ENCODE assay signal across 8 cellular contexts in the genomic region with DNA sequence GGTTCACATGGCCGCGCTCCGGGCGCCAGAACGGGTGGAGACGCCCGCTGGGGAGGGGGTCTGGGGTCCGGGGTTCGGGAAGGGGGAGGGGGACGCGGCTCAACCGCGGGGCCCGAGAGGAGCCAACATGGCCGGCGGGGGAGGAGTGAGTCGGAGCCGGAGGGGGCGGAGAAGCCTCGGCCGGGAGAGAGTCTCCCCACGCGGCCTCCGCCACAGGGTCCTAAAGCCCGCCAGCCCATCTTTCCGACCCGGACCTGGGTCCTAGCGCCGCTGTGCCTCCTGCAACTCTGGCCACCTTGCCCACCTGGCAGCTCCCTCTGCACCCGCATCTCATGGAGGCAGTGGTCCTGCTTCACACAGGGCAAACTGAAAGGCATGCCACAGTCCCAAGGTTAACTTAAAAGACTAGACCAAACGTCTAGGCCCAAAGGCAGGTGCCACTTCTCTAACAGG. TPM values are rescaled to one million over a fixed set of nuclear protein-coding genes. Genes with fewer than 3 reads are reported as not detected.
DNase-seq lines count a peak whose midpoint lies in the region; ATAC-seq lines count a peak whose summit lies in the region.

A gene (minus strand): TSS at position 147 of the 453 bp plus-strand sequence. CDS start 12,796 bp downstream, outside the sequence.

- H3K4me1 Mint-ChIP-seq in activated CD4-positive, alpha-beta T cell treated with anti-CD3 and anti-CD28 coated beads, Interleukin-2, amount 10 ng/mL, durations not matched to agents 24 days and 14 days: peaks cover 66% of the 10 kb centered on the region

- ATAC-seq in HG03442 (IDR thresholded peaks at IDR 0.05; ENCODE audit: unreplicated experiment): peak; percentile 58

- H3K27me3 Mint-ChIP-seq in activated CD4-positive, alpha-beta T cell treated with anti-CD3 and anti-CD28 coated beads, Interleukin-2, amount 10 ng/mL, durations not matched to agents 24 days and 14 days: no peaks in the 10 kb centered on the region

- H3K36me3 Mint-ChIP-seq in activated CD4-positive, alpha-beta T cell treated with anti-CD3 and anti-CD28 coated beads, Interleukin-2, amount 10 ng/mL, durations not matched to agents 24 days and 14 days (ENCODE audit: low read depth): peaks cover 31% of the 10 kb centered on the region

- H3K27ac ChIP-seq in cingulate gyrus (ENCODE audit: low read depth, low read length): peak within 1 kb of the TSS; percentile 85

- intact Hi-C loops in activated CD4-positive, alpha-beta T cell treated with anti-CD3 and anti-CD28 coated beads, Interleukin-2, amount 10 ng/mL, durations not matched to agents 24 days and 14 days (cut with micrococcal nuclease): loop anchor here (2.0 to 10.0 kb wide), 4 partner anchors 295 to 701 kb away; a partner anchor contains a TSS

- H3K4me3 Mint-ChIP-seq in activated CD4-positive, alpha-beta T cell treated with anti-CD3 and anti-CD28 coated beads, Interleukin-2, amount 10 ng/mL, durations not matched to agents 24 days and 14 days: peak within 1 kb of the TSS; percentile 98

- H3K27ac Mint-ChIP-seq in activated CD4-positive, alpha-beta T cell treated with anti-CD3 and anti-CD28 coated beads, Interleukin-2, amount 10 ng/mL, durations not matched to agents 24 days and 14 days: peak within 1 kb of the TSS; percentile 97

- no peaks in the 10 kb centered on the region for H3K9me3 Mint-ChIP-seq in activated CD4-positive, alpha-beta T cell treated with anti-CD3 and anti-CD28 coated beads, Interleukin-2, amount 10 ng/mL, durations not matched to agents 24 days and 14 days

- DNase-seq in AML-193 (lab: John Stamatoyannopoulos, UW) (peak; percentile 69 to 77), GM19240 (ENCODE audit: insufficient read length, low spot score) (peak; percentile 80), NCI-H526 treated with DMSO at 0.1 percent for 48 hours (lab: John Stamatoyannopoulos, UW) (peak; percentile 71), kidney tubule cell (ENCODE audit: low spot score) (peak; percentile 82)
- peak; percentile 96 for DNase-seq in activated CD4-positive, alpha-beta T cell treated with anti-CD3 and anti-CD28 coated beads, Interleukin-2, amount 10 ng/mL, durations not matched to agents 24 days and 14 days
- peak; percentile 60 to 79 for DNase-seq in stimulated activated CD4-positive, alpha-beta T cell treated with anti-CD3 and anti-CD28 coated beads, Interleukin-1b, Interleukin-23, amount 100 ng/mL, for 1 hour (ENCODE audit: low read depth in 2 of 2)

RNA-seq across cellular contexts. Expression of the gene that starts here (rescaled TPM):
- total RNA-seq in activated CD4-positive, alpha-beta T cell treated with anti-CD3 and anti-CD28 coated beads, Interleukin-2, amount 10 ng/mL, durations not matched to agents 24 days and 14 days: 117 and 118 TPM in 2 replicates

Comparison
In these comparisons a context has a peak if more than half of its experiments do, and no peak if none do; other contexts are left out.
1. Peak in every context shown above with its lines: DNase-seq, ATAC-seq and H3K27ac ChIP-seq.